Comparison of ENCODE assay signal across 8 cellular contexts in the genomic region with DNA sequence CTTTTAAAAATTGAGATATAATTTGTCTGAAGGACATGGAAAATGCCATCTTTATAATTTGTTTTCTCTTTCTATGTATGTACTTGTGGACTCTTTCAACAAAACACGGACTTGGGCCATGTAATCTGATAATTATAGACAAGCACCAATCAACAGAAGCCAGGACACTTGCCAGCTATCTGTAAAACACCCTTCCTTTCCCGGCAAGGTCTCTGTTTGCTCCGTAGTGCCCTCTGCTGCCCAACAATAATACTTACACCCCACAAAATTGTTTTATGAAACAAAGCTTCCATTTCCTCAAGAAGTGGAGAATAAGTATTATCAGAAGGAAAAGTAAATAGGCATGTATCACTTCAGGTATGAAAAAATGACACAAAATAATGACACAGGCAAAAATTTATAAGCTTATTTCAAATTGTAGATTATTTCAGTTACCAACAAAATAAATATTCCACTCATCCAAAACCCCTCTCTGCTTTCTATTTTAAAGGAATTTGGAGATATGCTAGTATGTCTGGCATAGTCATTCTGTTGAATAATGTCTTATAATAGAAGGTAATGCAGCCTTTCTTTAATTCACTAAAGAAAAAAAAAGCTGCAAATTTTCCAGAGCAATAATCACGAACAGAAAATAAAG. TPM values are rescaled to one million over a fixed set of nuclear protein-coding genes. Genes with fewer than 3 reads are reported as not detected.
DNase-seq lines count a peak whose midpoint lies in the region; ATAC-seq and TF ChIP-seq lines count a peak whose summit lies in the region.

No MANE protein-coding gene starts in this region.

- DNase-seq in CD4-positive, alpha-beta memory T cell, result peak; percentile 45 to 57 (median 53)
- peak; percentile 61 for DNase-seq in LoVo (ENCODE audit: low spot score)
- DNase-seq in RKO (ENCODE audit: low spot score), result peak; percentile 73
- DNase-seq in activated T-cell treated with anti-CD3 and anti-CD28 coated beads, Interleukin-2, amount 50 U/mL, for 4 hours, result peak; percentile 47
- DNase-seq in fibroblast of pulmonary artery (ENCODE audit: low read depth), result peak; percentile 81
- no peak for DNase-seq in osteoblast (ENCODE audit: insufficient read length, low spot score, missing footprints)
- no peak for DNase-seq in vagina (ENCODE audit: extremely low spot score in 2 of 2)

- H4K20me1 ChIP-seq in osteoblast (ENCODE audit: insufficient read depth, low read length), result no peaks in the 10 kb centered on the region

- no peaks in the 10 kb centered on the region for H3K36me3 ChIP-seq in CD4-positive, alpha-beta memory T cell (ENCODE audit: insufficient read depth, low read length)
- H3K36me3 ChIP-seq in osteoblast (ENCODE audit: insufficient read depth, low read length) (no peaks in the 10 kb centered on the region), vagina (no peaks in the 10 kb centered on the region)

- peak; percentile 85 for TF ChIP-seq CTCF in fibroblast of pulmonary artery (IDR thresholded peaks at IDR 0.05; ENCODE audit: low read length, missing control alignments)
- peak; percentile 79 for TF ChIP-seq CTCF in osteoblast (IDR thresholded peaks at IDR 0.05; ENCODE audit: extremely low read depth, low read depth, low read length)
- peak; percentile 28 to 81 (median 55) for TF ChIP-seq CTCF in vagina (IDR thresholded peaks at IDR 0.05)

- peaks cover 0 to 3% (median 2%) of the 10 kb centered on the region in 4 donors for H3K4me1 Mint-ChIP-seq in CD4-positive, alpha-beta memory T cell
- no peaks in the 10 kb centered on the region for H3K4me1 Mint-ChIP-seq in activated T-cell treated with anti-CD3 and anti-CD28 coated beads, Interleukin-2, amount 50 U/mL, for 4 hours (ENCODE audit: low read depth)

- POLR2A ChIA-PET in CD4-positive, alpha-beta memory T cell (lab: Charles Lee; ENCODE audit: partially characterized antibody), result no interaction called here

- H3K79me2 ChIP-seq in osteoblast (ENCODE audit: insufficient read depth, low read length), result no peaks in the 10 kb centered on the region

- no peaks in the 10 kb centered on the region for H3K27me3 ChIP-seq in CD4-positive, alpha-beta memory T cell (ENCODE audit: insufficient read depth, low read length)
- no peaks in the 10 kb centered on the region for H3K27me3 ChIP-seq in osteoblast (ENCODE audit: insufficient read depth, low read length)
- H3K27me3 ChIP-seq in vagina, result no peaks in the 10 kb centered on the region

- H3K27ac ChIP-seq in CD4-positive, alpha-beta memory T cell (ENCODE audit: low read depth, low read length), result no peak overlapping the region
- H3K27ac ChIP-seq in osteoblast (ENCODE audit: low read depth, low read length) (no peak overlapping the region), vagina (no peak overlapping the region)

- H3K4me3 ChIP-seq in CD4-positive, alpha-beta memory T cell (ENCODE audit: low read length in 2 of 2), result no peak overlapping the region
- H3K4me3 ChIP-seq in fibroblast of pulmonary artery (replicated peaks; ENCODE audit: low read depth, low read length) (no peak overlapping the region), osteoblast (ENCODE audit: insufficient read depth, low read length) (no peak overlapping the region), vagina (no peak overlapping the region)

- H3K9me3 Mint-ChIP-seq in CD4-positive, alpha-beta memory T cell, result no peaks in the 10 kb centered on the region
- H3K9me3 Mint-ChIP-seq in activated T-cell treated with anti-CD3 and anti-CD28 coated beads, Interleukin-2, amount 50 U/mL, for 4 hours, result no peaks in the 10 kb centered on the region

- H3K27me3 Mint-ChIP-seq in CD4-positive, alpha-beta memory T cell, result peaks cover 3 to 4% of the 10 kb centered on the region in 2 donors
- H3K27me3 Mint-ChIP-seq in activated T-cell treated with anti-CD3 and anti-CD28 coated beads, Interleukin-2, amount 50 U/mL, for 4 hours (ENCODE audit: low read depth), result peaks cover 8% of the 10 kb centered on the region

- no peaks in the 10 kb centered on the region for H3K9me3 ChIP-seq in CD4-positive, alpha-beta memory T cell (ENCODE audit: control insufficient read depth in 1 of 2, low read length in 2 of 2)
- H3K9me3 ChIP-seq in osteoblast (ENCODE audit: low read depth, low read length) (no peaks in the 10 kb centered on the region), vagina (no peaks in the 10 kb centered on the region)

- peak overlapping the region; percentile 9 for H3K4me2 ChIP-seq in osteoblast (ENCODE audit: insufficient read depth, low read length)

- CTCF ChIA-PET in CD4-positive, alpha-beta memory T cell (lab: Charles Lee; ENCODE audit: partially characterized antibody), result interaction anchor here (0.6 to 3.9 kb wide), 37 partner anchors 8 to 1242 kb away, joined by 3 to 50 read pairs (median 4); no protein-coding TSS in a partner anchor

- no peak overlapping the region for H3K27ac Mint-ChIP-seq in CD4-positive, alpha-beta memory T cell

- no peak overlapping the region for H2AFZ ChIP-seq in osteoblast (ENCODE audit: low read length)

- no peaks in the 10 kb centered on the region for H3K36me3 Mint-ChIP-seq in CD4-positive, alpha-beta memory T cell
- no peaks in the 10 kb centered on the region for H3K36me3 Mint-ChIP-seq in activated T-cell treated with anti-CD3 and anti-CD28 coated beads, Interleukin-2, amount 50 U/mL, for 4 hours (ENCODE audit: insufficient read depth)

- ATAC-seq in GM19463 (IDR thresholded peaks at IDR 0.05; ENCODE audit: unreplicated experiment), result peak; percentile 64
- ATAC-seq in activated T-cell treated with anti-CD3 and anti-CD28 coated beads, Interleukin-2, amount 50 U/mL, for 4 hours, result peak; percentile 48 to 70

- no peak for TF ChIP-seq POLR2A in vagina (IDR thresholded peaks at IDR 0.05)

- no peak overlapping the region for H3K4me3 Mint-ChIP-seq in CD4-positive, alpha-beta memory T cell
- no peak overlapping the region for H3K4me3 Mint-ChIP-seq in activated T-cell treated with anti-CD3 and anti-CD28 coated beads, Interleukin-2, amount 50 U/mL, for 4 hours

- H3K4me1 ChIP-seq in CD4-positive, alpha-beta memory T cell (ENCODE audit: insufficient read depth, low read length), result no peaks in the 10 kb centered on the region
- peaks cover 2% of the 10 kb centered on the region for H3K4me1 ChIP-seq in osteoblast (ENCODE audit: insufficient read depth, low read length)
- no peaks in the 10 kb centered on the region for H3K4me1 ChIP-seq in vagina

- intact Hi-C loops in CD4-positive, alpha-beta memory T cell (cut with micrococcal nuclease), result loop anchor here (1.0 to 10.0 kb wide), 6 partner anchors 324 to 1241 kb away; no protein-coding TSS in a partner anchor
- intact Hi-C loops in vagina (cut with DNase I), result no loop called here

RNA-seq across cellular contexts. Expression of gene MYH15, which starts 32.8 kb away (rescaled TPM):
- total RNA-seq in CD4-positive, alpha-beta memory T cell, result under 1 TPM in 1 of 2 experiments, not detected in 1; 0.06 TPM
- polyA plus RNA-seq in CD4-positive, alpha-beta memory T cell, result not detected
- under 1 TPM in 2 of 3 donors, not detected in 1; 0.03 to 0.08 TPM for total RNA-seq in activated T-cell treated with anti-CD3 and anti-CD28 coated beads, Interleukin-2, amount 50 U/mL, for 4 hours
- 0.36 and 0.59 TPM in 2 replicates for total RNA-seq in osteoblast
- not detected for total RNA-seq in vagina

Comparison
In these comparisons a context has a peak if more than half of its experiments do, and no peak if none do; other contexts are left out.
1. DNase-seq: peak in CD4-positive, alpha-beta memory T cell (5 of 5), LoVo (single experiment), RKO (single experiment), activated T-cell treated with anti-CD3 and anti-CD28 coated beads, Interleukin-2, amount 50 U/mL, for 4 hours (single experiment) and fibroblast of pulmonary artery (single experiment); none in osteoblast (single experiment) and vagina (0 of 2).
2. Peak in every context shown above with its lines, with median percentiles within 50 percentile points of each other: CTCF ChIP-seq.